In the genomic region with DNA sequence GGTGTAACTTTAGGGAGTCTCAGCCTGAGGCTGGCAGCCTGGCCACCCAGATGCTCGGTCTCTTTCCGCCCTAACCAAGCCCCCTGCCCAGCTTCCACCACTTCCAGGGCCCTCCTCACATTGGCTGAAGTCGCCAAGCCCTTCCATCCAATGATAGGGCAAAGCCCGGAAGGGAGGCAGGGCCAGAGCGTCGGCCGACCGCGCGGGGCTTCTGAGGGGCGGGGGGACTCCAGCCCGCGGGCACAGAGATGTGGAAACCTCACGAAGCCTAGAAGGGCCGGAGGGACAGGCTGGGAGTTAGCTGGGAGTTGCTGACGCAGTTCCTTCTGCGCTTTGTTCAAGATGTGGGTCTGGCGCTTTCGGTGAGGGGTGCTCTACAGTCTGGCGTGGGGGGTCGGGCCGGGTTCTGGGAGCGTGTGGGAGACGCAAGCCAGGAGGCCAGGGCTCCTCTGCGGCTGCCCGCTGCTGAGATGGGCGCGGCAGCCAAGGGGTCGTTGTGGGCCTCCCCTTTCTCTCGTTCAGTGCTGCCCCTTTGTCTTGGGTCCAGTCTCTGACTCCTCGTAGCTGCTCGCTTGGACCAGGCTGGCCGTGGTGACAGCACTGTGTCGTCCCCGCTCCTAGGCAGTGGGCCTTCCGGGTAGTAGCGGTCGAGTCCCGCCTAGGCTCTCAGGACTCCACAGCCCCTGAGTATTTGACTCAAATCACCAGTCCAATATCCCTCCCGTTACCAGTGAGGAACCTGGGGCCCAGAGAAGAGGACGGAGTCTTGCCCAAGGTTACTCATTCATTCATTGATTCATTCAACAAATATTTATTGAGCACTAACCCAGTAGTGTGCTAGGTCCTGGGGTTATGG, we compare ENCODE assay signal across 1 cellular context.
TF ChIP-seq lines count a peak whose summit lies in the region.

A gene (plus strand): TSS at position 319 of the 856 bp plus-strand sequence. CDS start 9,230 bp downstream, outside the sequence.

TF ChIP-seq in GM12878, 131 proteins besides CTCF, POLR2A, EP300 and RAD21 (continued from another document and continues in another):
- TF ChIP-seq, protein P1, sequence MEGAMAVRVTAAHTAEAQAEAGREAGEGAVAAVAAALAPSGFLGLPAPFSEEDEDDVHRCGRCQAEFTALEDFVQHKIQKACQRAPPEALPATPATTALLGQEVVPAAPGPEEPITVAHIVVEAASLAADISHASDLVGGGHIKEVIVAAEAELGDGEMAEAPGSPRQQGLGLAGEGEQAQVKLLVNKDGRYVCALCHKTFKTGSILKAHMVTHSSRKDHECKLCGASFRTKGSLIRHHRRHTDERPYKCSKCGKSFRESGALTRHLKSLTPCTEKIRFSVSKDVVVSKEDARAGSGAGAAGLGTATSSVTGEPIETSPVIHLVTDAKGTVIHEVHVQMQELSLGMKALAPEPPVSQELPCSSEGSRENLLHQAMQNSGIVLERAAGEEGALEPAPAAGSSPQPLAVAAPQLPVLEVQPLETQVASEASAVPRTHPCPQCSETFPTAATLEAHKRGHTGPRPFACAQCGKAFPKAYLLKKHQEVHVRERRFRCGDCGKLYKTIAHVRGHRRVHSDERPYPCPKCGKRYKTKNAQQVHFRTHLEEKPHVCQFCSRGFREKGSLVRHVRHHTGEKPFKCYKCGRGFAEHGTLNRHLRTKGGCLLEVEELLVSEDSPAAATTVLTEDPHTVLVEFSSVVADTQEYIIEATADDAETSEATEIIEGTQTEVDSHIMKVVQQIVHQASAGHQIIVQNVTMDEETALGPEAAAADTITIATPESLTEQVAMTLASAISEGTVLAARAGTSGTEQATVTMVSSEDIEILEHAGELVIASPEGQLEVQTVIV (IDR thresholded peaks at IDR 0.05; ENCODE audit: borderline replicate concordance, partially characterized antibody): no peak
- TF ChIP-seq ZNF217 (IDR thresholded peaks at IDR 0.05) (no peak), IKZF1 (conservative IDR thresholded peaks at IDR 0.05) (peak; percentile 57), RCOR1 (conservative IDR thresholded peaks at IDR 0.05; ENCODE audit: low read depth, low read length) (no peak), MEF2B (IDR thresholded peaks at IDR 0.05; ENCODE audit: partially characterized antibody, poor library complexity, severe bottlenecking) (no peak), SMC3 (IDR thresholded peaks at IDR 0.05; ENCODE audit: borderline replicate concordance, low read length) (no peak), YBX1 (IDR thresholded peaks at IDR 0.05) (no peak), EGR1 (IDR thresholded peaks at IDR 0.05; ENCODE audit: borderline replicate concordance in 1 of 2, low read depth in 2 of 2, low read length in 2 of 2) (no peak), NRF1 (conservative IDR thresholded peaks at IDR 0.05; ENCODE audit: low read depth, low read length) (no peak), KDM1A (IDR thresholded peaks at IDR 0.05; ENCODE audit: borderline replicate concordance) (no peak), FOS (IDR thresholded peaks at IDR 0.05; ENCODE audit: borderline replicate concordance, extremely low read depth, insufficient read length) (no peak), CHD4 (IDR thresholded peaks at IDR 0.05) (no peak), NFIC (IDR thresholded peaks at IDR 0.05; ENCODE audit: low read depth, low read length) (no peak), RUNX3 (IDR thresholded peaks at IDR 0.05; ENCODE audit: low read length) (peak; percentile 14; the same call in 1 of the 2 replicates), IRF4 (IDR thresholded peaks at IDR 0.05; ENCODE audit: low read depth, low read length) (no peak), NFXL1 (IDR thresholded peaks at IDR 0.05; ENCODE audit: borderline replicate concordance) (no peak), ESRRA (IDR thresholded peaks at IDR 0.05; ENCODE audit: low read length) (no peak), MEF2A (IDR thresholded peaks at IDR 0.05; ENCODE audit: insufficient read depth, low read depth, low read length) (no peak), MYC (IDR thresholded peaks at IDR 0.05; ENCODE audit: insufficient read depth, insufficient read length, insufficient replicate concordance, low read length, severe bottlenecking) (no peak), JUNB (IDR thresholded peaks at IDR 0.05) (no peak), CREB1 (IDR thresholded peaks at IDR 0.05; ENCODE audit: low read depth) (peak; percentile 77), CBFB (IDR thresholded peaks at IDR 0.05; ENCODE audit: low read depth) (no peak; the same call in 1 of the 2 replicates), EED (IDR thresholded peaks at IDR 0.05; ENCODE audit: low read depth) (no peak), SMAD5 (IDR thresholded peaks at IDR 0.05; ENCODE audit: low read depth) (peak; percentile 41; the same call in 1 of the 2 replicates), IKZF2 (IDR thresholded peaks at IDR 0.05) (no peak; a peak in 1 of 4 replicates)
- TF ChIP-seq, protein P2, sequence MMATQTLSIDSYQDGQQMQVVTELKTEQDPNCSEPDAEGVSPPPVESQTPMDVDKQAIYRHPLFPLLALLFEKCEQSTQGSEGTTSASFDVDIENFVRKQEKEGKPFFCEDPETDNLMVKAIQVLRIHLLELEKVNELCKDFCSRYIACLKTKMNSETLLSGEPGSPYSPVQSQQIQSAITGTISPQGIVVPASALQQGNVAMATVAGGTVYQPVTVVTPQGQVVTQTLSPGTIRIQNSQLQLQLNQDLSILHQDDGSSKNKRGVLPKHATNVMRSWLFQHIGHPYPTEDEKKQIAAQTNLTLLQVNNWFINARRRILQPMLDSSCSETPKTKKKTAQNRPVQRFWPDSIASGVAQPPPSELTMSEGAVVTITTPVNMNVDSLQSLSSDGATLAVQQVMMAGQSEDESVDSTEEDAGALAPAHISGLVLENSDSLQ (IDR thresholded peaks at IDR 0.05): peak; percentile 23; the same call in 1 of the 2 replicates
- TF ChIP-seq, protein P3, sequence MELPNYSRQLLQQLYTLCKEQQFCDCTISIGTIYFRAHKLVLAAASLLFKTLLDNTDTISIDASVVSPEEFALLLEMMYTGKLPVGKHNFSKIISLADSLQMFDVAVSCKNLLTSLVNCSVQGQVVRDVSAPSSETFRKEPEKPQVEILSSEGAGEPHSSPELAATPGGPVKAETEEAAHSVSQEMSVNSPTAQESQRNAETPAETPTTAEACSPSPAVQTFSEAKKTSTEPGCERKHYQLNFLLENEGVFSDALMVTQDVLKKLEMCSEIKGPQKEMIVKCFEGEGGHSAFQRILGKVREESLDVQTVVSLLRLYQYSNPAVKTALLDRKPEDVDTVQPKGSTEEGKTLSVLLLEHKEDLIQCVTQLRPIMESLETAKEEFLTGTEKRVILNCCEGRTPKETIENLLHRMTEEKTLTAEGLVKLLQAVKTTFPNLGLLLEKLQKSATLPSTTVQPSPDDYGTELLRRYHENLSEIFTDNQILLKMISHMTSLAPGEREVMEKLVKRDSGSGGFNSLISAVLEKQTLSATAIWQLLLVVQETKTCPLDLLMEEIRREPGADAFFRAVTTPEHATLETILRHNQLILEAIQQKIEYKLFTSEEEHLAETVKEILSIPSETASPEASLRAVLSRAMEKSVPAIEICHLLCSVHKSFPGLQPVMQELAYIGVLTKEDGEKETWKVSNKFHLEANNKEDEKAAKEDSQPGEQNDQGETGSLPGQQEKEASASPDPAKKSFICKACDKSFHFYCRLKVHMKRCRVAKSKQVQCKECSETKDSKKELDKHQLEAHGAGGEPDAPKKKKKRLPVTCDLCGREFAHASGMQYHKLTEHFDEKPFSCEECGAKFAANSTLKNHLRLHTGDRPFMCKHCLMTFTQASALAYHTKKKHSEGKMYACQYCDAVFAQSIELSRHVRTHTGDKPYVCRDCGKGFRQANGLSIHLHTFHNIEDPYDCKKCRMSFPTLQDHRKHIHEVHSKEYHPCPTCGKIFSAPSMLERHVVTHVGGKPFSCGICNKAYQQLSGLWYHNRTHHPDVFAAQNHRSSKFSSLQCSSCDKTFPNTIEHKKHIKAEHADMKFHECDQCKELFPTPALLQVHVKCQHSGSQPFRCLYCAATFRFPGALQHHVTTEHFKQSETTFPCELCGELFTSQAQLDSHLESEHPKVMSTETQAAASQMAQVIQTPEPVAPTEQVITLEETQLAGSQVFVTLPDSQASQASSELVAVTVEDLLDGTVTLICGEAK (IDR thresholded peaks at IDR 0.05; ENCODE audit: borderline replicate concordance): no peak; the same call in 1 of the 2 replicates
- TF ChIP-seq, protein P4, sequence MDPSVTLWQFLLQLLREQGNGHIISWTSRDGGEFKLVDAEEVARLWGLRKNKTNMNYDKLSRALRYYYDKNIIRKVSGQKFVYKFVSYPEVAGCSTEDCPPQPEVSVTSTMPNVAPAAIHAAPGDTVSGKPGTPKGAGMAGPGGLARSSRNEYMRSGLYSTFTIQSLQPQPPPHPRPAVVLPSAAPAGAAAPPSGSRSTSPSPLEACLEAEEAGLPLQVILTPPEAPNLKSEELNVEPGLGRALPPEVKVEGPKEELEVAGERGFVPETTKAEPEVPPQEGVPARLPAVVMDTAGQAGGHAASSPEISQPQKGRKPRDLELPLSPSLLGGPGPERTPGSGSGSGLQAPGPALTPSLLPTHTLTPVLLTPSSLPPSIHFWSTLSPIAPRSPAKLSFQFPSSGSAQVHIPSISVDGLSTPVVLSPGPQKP (IDR thresholded peaks at IDR 0.05; ENCODE audit: low read depth, low read length): no peak
- TF ChIP-seq, protein P5, sequence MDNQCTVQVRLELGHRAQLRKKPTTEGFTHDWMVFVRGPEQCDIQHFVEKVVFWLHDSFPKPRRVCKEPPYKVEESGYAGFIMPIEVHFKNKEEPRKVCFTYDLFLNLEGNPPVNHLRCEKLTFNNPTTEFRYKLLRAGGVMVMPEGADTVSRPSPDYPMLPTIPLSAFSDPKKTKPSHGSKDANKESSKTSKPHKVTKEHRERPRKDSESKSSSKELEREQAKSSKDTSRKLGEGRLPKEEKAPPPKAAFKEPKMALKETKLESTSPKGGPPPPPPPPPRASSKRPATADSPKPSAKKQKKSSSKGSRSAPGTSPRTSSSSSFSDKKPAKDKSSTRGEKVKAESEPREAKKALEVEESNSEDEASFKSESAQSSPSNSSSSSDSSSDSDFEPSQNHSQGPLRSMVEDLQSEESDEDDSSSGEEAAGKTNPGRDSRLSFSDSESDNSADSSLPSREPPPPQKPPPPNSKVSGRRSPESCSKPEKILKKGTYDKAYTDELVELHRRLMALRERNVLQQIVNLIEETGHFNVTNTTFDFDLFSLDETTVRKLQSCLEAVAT (IDR thresholded peaks at IDR 0.05): no peak
- TF ChIP-seq, protein P6, sequence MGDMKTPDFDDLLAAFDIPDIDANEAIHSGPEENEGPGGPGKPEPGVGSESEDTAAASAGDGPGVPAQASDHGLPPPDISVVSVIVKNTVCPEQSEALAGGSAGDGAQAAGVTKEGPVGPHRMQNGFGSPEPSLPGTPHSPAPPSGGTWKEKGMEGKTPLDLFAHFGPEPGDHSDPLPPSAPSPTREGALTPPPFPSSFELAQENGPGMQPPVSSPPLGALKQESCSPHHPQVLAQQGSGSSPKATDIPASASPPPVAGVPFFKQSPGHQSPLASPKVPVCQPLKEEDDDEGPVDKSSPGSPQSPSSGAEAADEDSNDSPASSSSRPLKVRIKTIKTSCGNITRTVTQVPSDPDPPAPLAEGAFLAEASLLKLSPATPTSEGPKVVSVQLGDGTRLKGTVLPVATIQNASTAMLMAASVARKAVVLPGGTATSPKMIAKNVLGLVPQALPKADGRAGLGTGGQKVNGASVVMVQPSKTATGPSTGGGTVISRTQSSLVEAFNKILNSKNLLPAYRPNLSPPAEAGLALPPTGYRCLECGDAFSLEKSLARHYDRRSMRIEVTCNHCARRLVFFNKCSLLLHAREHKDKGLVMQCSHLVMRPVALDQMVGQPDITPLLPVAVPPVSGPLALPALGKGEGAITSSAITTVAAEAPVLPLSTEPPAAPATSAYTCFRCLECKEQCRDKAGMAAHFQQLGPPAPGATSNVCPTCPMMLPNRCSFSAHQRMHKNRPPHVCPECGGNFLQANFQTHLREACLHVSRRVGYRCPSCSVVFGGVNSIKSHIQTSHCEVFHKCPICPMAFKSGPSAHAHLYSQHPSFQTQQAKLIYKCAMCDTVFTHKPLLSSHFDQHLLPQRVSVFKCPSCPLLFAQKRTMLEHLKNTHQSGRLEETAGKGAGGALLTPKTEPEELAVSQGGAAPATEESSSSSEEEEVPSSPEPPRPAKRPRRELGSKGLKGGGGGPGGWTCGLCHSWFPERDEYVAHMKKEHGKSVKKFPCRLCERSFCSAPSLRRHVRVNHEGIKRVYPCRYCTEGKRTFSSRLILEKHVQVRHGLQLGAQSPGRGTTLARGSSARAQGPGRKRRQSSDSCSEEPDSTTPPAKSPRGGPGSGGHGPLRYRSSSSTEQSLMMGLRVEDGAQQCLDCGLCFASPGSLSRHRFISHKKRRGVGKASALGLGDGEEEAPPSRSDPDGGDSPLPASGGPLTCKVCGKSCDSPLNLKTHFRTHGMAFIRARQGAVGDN (IDR thresholded peaks at IDR 0.05): no peak
- TF ChIP-seq, protein P7, sequence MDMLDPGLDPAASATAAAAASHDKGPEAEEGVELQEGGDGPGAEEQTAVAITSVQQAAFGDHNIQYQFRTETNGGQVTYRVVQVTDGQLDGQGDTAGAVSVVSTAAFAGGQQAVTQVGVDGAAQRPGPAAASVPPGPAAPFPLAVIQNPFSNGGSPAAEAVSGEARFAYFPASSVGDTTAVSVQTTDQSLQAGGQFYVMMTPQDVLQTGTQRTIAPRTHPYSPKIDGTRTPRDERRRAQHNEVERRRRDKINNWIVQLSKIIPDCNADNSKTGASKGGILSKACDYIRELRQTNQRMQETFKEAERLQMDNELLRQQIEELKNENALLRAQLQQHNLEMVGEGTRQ (IDR thresholded peaks at IDR 0.05; ENCODE audit: borderline replicate concordance, low read depth, low read length): no peak
- TF ChIP-seq, protein P8, sequence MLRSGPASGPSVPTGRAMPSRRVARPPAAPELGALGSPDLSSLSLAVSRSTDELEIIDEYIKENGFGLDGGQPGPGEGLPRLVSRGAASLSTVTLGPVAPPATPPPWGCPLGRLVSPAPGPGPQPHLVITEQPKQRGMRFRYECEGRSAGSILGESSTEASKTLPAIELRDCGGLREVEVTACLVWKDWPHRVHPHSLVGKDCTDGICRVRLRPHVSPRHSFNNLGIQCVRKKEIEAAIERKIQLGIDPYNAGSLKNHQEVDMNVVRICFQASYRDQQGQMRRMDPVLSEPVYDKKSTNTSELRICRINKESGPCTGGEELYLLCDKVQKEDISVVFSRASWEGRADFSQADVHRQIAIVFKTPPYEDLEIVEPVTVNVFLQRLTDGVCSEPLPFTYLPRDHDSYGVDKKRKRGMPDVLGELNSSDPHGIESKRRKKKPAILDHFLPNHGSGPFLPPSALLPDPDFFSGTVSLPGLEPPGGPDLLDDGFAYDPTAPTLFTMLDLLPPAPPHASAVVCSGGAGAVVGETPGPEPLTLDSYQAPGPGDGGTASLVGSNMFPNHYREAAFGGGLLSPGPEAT (IDR thresholded peaks at IDR 0.05; ENCODE audit: low read depth): 0 out of 2 replicates have a peak, but pooled peaks have one; percentile 23
- TF ChIP-seq, protein P9, sequence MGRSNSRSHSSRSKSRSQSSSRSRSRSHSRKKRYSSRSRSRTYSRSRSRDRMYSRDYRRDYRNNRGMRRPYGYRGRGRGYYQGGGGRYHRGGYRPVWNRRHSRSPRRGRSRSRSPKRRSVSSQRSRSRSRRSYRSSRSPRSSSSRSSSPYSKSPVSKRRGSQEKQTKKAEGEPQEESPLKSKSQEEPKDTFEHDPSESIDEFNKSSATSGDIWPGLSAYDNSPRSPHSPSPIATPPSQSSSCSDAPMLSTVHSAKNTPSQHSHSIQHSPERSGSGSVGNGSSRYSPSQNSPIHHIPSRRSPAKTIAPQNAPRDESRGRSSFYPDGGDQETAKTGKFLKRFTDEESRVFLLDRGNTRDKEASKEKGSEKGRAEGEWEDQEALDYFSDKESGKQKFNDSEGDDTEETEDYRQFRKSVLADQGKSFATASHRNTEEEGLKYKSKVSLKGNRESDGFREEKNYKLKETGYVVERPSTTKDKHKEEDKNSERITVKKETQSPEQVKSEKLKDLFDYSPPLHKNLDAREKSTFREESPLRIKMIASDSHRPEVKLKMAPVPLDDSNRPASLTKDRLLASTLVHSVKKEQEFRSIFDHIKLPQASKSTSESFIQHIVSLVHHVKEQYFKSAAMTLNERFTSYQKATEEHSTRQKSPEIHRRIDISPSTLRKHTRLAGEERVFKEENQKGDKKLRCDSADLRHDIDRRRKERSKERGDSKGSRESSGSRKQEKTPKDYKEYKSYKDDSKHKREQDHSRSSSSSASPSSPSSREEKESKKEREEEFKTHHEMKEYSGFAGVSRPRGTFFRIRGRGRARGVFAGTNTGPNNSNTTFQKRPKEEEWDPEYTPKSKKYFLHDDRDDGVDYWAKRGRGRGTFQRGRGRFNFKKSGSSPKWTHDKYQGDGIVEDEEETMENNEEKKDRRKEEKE (IDR thresholded peaks at IDR 0.05): no peak
